Comparison of ENCODE assay signal across 8 cellular contexts in genomic region chr3:48086736-48087470, GRCh38.
DNase-seq lines count a peak whose midpoint lies in the region; ATAC-seq and TF ChIP-seq lines count a peak whose summit lies in the region.

No MANE protein-coding gene starts in this region.

- TF ChIP-seq CTCF in fibroblast of lung (conservative IDR thresholded peaks at IDR 0.05 in 1 of 2, IDR thresholded peaks at IDR 0.05 in 1 of 2; ENCODE audit: low read depth in 1 of 2, low read length in 2 of 2) = no peak

- H3K27me3 ChIP-seq in H7 (ENCODE audit: control insufficient read depth, insufficient read depth, low read length) = no peaks in the 10 kb centered on the region
- H3K27me3 ChIP-seq in fibroblast of lung (ENCODE audit: control insufficient read depth, insufficient read depth, low read length) = no peaks in the 10 kb centered on the region
- no peaks in the 10 kb centered on the region for H3K27me3 ChIP-seq in rectal smooth muscle tissue (ENCODE audit: control insufficient read depth, insufficient read depth, low read length)

- H3K27ac ChIP-seq in SK-N-MC = peak overlapping the region; percentile 91
- peak overlapping the region; percentile 99 for H3K27ac ChIP-seq in fibroblast of lung (ENCODE audit: insufficient read depth, low read length)
- H3K27ac ChIP-seq in rectal smooth muscle tissue (ENCODE audit: low read depth, low read length) = peak overlapping the region; percentile 89

- H3K36me3 ChIP-seq in H7 (replicated peaks; ENCODE audit: control insufficient read depth, insufficient read depth, low read length) (no peaks in the 10 kb centered on the region), SK-N-MC (ENCODE audit: insufficient read depth, low read length) (peaks cover 4% of the 10 kb centered on the region; the same call in 1 of the 2 replicates), fibroblast of lung (ENCODE audit: control insufficient read depth, insufficient read depth, low read length) (no peaks in the 10 kb centered on the region), rectal smooth muscle tissue (ENCODE audit: control insufficient read depth, insufficient read depth, low read length) (no peaks in the 10 kb centered on the region)

- H3K9ac ChIP-seq in SK-N-MC (ENCODE audit: insufficient read length) (peak overlapping the region; percentile 92), fibroblast of lung (ENCODE audit: insufficient read depth, low read length) (peak overlapping the region; percentile 71), rectal smooth muscle tissue (ENCODE audit: low read length) (no peak overlapping the region)

- no peak for DNase-seq in H7
- no peak for DNase-seq in SK-N-MC (ENCODE audit: low read depth, low spot score)
- peak; percentile 77 to 79 for DNase-seq in fibroblast of lung (ENCODE audit: low read depth in 2 of 2)
- DNase-seq in globus pallidus (ENCODE audit: low spot score) = no peak
- DNase-seq in RPMI8226 = no peak

- peaks cover 3% of the 10 kb centered on the region for H4K20me1 ChIP-seq in fibroblast of lung (ENCODE audit: control insufficient read depth, extremely low read depth, insufficient read depth, low read length)

- peaks cover 17% of the 10 kb centered on the region for H3K4me1 ChIP-seq in fibroblast of lung (ENCODE audit: control insufficient read depth, extremely low read depth, insufficient read depth, low read length)
- H3K4me1 ChIP-seq in rectal smooth muscle tissue (ENCODE audit: control insufficient read depth, insufficient read depth, low read length) = peaks cover 8% of the 10 kb centered on the region

- H3K4me3 ChIP-seq in H7 (ENCODE audit: insufficient read depth, low read depth, low read length) (peak overlapping the region; percentile 66), SK-N-MC (peak overlapping the region; percentile 88), fibroblast of lung (replicated peaks in 1 of 4; ENCODE audit: control extremely low read depth in 1 of 4, insufficient read depth in 1 of 4, low read depth in 3 of 4, low read length in 4 of 4) (peak overlapping the region; percentile 57 to 100 (median 82)), rectal smooth muscle tissue (ENCODE audit: low read length) (peak overlapping the region; percentile 58)

- H3K4me2 ChIP-seq in fibroblast of lung (ENCODE audit: extremely low read depth, insufficient read depth, low read length) = peak overlapping the region; percentile 94

- H3K9me3 ChIP-seq in SK-N-MC (ENCODE audit: low read depth, low read length) = no peaks in the 10 kb centered on the region
- no peaks in the 10 kb centered on the region for H3K9me3 ChIP-seq in fibroblast of lung (ENCODE audit: control insufficient read depth, insufficient read depth, low read depth, low read length)

- H3K79me2 ChIP-seq in fibroblast of lung (ENCODE audit: control insufficient read depth, insufficient read depth, low read length) = peaks cover 62% of the 10 kb centered on the region

- no peak for ATAC-seq in GM19455 (IDR thresholded peaks at IDR 0.05; ENCODE audit: unreplicated experiment)
- ATAC-seq in GM18498 (IDR thresholded peaks at IDR 0.05; ENCODE audit: unreplicated experiment) = no peak

- H2AFZ ChIP-seq in fibroblast of lung (ENCODE audit: low read length) = no peak overlapping the region

Comparison
In these comparisons a context has a peak if more than half of its experiments do, and no peak if none do; other contexts are left out.
1. DNase-seq: peak in fibroblast of lung (2 of 2); none in H7 (single experiment), SK-N-MC (single experiment), globus pallidus (single experiment) and RPMI8226 (single experiment).
2. Peak in every context shown above with its lines, with median percentiles within 50 percentile points of each other: H3K4me3 ChIP-seq and H3K27ac ChIP-seq.